ENCODE assay signal across 2 cellular contexts in the genomic region with DNA sequence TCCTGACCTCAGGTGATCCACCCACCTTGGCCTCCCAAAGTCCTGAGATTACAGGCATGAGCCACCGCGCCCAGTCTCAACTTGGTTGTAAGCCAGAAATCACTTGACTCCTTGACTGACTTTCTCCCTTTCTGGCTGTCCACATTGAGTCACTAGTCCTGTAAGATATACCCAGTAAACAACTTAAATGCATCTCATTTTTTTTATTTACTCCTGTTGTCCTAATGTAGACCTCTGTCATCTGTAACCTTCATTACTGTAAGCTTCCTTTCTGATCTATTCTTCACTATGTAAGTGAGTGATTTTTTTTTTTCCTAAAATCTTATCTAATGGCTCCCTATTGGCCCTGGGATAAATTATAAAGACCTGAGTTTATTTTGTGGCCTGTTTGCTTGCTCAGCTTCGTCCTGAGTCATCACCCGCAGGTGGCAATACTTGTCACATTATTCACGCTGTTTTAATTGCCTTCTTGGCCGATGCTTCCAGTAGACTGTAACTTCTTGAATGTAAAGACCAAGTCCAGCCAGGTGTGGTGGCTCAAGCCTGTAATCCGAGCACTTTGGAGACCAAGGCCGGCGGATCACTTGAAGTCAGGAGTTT.
A peak's percentile ranks its signal among the peaks of the same experiment; 100 is the strongest.
TF ChIP-seq lines count a peak whose summit lies in the region.

No MANE protein-coding gene starts in this region.

TF ChIP-seq in IMR-90, 13 proteins besides CTCF, POLR2A, EP300 and RAD21:
- no peak for TF ChIP-seq FOS (IDR thresholded peaks at IDR 0.05; ENCODE audit: low read depth, low read length)
- TF ChIP-seq RFX5 (IDR thresholded peaks at IDR 0.05; ENCODE audit: low read depth, low read length): no peak
- TF ChIP-seq CEBPB (IDR thresholded peaks at IDR 0.05; ENCODE audit: low read depth, low read length): no peak
- no peak for TF ChIP-seq USF2 (IDR thresholded peaks at IDR 0.05; ENCODE audit: low read depth, low read length)
- TF ChIP-seq, protein P1, sequence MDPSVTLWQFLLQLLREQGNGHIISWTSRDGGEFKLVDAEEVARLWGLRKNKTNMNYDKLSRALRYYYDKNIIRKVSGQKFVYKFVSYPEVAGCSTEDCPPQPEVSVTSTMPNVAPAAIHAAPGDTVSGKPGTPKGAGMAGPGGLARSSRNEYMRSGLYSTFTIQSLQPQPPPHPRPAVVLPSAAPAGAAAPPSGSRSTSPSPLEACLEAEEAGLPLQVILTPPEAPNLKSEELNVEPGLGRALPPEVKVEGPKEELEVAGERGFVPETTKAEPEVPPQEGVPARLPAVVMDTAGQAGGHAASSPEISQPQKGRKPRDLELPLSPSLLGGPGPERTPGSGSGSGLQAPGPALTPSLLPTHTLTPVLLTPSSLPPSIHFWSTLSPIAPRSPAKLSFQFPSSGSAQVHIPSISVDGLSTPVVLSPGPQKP (IDR thresholded peaks at IDR 0.05; ENCODE audit: borderline replicate concordance, low read depth, low read length): no peak
- TF ChIP-seq NFE2L2 (IDR thresholded peaks at IDR 0.05; ENCODE audit: low read depth, low read length): no peak
- no peak for TF ChIP-seq MAFK (IDR thresholded peaks at IDR 0.05; ENCODE audit: low read depth, low read length)
- TF ChIP-seq CHD1 (IDR thresholded peaks at IDR 0.05; ENCODE audit: low read depth, low read length): no peak
- TF ChIP-seq SMC3 (IDR thresholded peaks at IDR 0.05; ENCODE audit: low read depth, low read length): no peak
- no peak for TF ChIP-seq RCOR1 (IDR thresholded peaks at IDR 0.05; ENCODE audit: insufficient replicate concordance, low read length)
- no peak for TF ChIP-seq MAZ (IDR thresholded peaks at IDR 0.05; ENCODE audit: borderline replicate concordance, low read depth, low read length)
- no peak for TF ChIP-seq BHLHE40 (IDR thresholded peaks at IDR 0.05; ENCODE audit: low read depth, low read length)
- TF ChIP-seq MXI1 (IDR thresholded peaks at IDR 0.05; ENCODE audit: borderline replicate concordance, low read depth, low read length): no peak

TF ChIP-seq in K562, 482 proteins besides CTCF, POLR2A, EP300 and RAD21:
- TF ChIP-seq ZNF431 (CRISPR knock-in tag; IDR thresholded peaks at IDR 0.05): no peak
- no peak for TF ChIP-seq MTA2 (IDR thresholded peaks at IDR 0.05; ENCODE audit: low read depth)
- TF ChIP-seq FOSL1 (tag; conservative IDR thresholded peaks at IDR 0.05): peak; percentile 39; the same call in 1 of the 2 replicates
